Comparison of ENCODE assay signal across 8 cellular contexts in genomic region chr3:11060500-11061251, GRCh38.
DNase-seq lines count a peak whose midpoint lies in the region; ATAC-seq and TF ChIP-seq lines count a peak whose summit lies in the region.

No MANE protein-coding gene starts in this region.

- peaks cover 3 to 25% (median 13%) of the 10 kb centered on the region in 4 donors for H3K4me1 ChIP-seq in esophagus muscularis mucosa

- no peaks in the 10 kb centered on the region for H3K36me3 ChIP-seq in esophagus muscularis mucosa

- peaks cover 5% of the 10 kb centered on the region for H3K27me3 Mint-ChIP-seq in activated CD8-positive, alpha-beta T cell treated with anti-CD3 and anti-CD28 coated beads, Interleukin-2, amount 10 ng/mL, durations not matched to agents 7 days and 5 days (ENCODE audit: low read depth)
- peaks cover 27 to 39% of the 10 kb centered on the region in 2 donors for H3K27me3 Mint-ChIP-seq in stimulated activated naive B cell treated with anti-CD40 and anti-IgM and Interleukin-4, amounts not matched to agents 10 μg/mL and 1 μg/mL and 100 μg/mL, for 72 hours

- H3K9me3 ChIP-seq in esophagus muscularis mucosa = no peaks in the 10 kb centered on the region

- peaks cover 0 to 33% (median 0%) of the 10 kb centered on the region in 4 donors for H3K27me3 ChIP-seq in esophagus muscularis mucosa

- intact Hi-C loops in esophagus muscularis mucosa (cut with DNase I) = loop anchor here (2.0 to 5.0 kb wide), 3 partner anchors 37 to 276 kb away; no protein-coding TSS in a partner anchor

- TF ChIP-seq EP300 in esophagus muscularis mucosa (IDR thresholded peaks at IDR 0.05) = no peak

- TF ChIP-seq CTCF in GM13977 (IDR thresholded peaks at IDR 0.05; ENCODE audit: extremely low read depth, insufficient read depth, missing control alignments) (peak; percentile 78), esophagus muscularis mucosa (IDR thresholded peaks at IDR 0.05) (peak; percentile 85 to 94 (median 91))

- TF ChIP-seq POLR2A in esophagus muscularis mucosa (IDR thresholded peaks at IDR 0.05; ENCODE audit: low read depth) = no peak

- no peak overlapping the region for H3K27ac ChIP-seq in esophagus muscularis mucosa (replicated peaks in 1 of 4)

- DNase-seq in AG08395 (ENCODE audit: low spot score) (peak; percentile 74), GM13977 (ENCODE audit: low spot score) (peak; percentile 76), NCI-H524 (lab: John Stamatoyannopoulos, UW) (peak; percentile 65 to 77), esophagus muscularis mucosa (ENCODE audit: extremely low spot score) (no peak), mucosa of gallbladder (ENCODE audit: low spot score) (peak; percentile 36)
- peak; percentile 56 for DNase-seq in activated CD8-positive, alpha-beta T cell treated with anti-CD3 and anti-CD28 coated beads, Interleukin-2, amount 10 ng/mL, durations not matched to agents 7 days and 5 days
- DNase-seq in stimulated activated naive B cell treated with anti-CD40 and anti-IgM and Interleukin-4, amounts not matched to agents 10 μg/mL and 1 μg/mL and 100 μg/mL, for 72 hours = peak; percentile 39

- peak overlapping the region; percentile 30 to 48 (median 35) for H3K4me3 ChIP-seq in esophagus muscularis mucosa

- CTCF ChIA-PET in activated CD8-positive, alpha-beta T cell treated with anti-CD3 and anti-CD28 coated beads, Interleukin-2, amount 10 ng/mL, durations not matched to agents 7 days and 5 days (lab: Charles Lee) = interaction anchor here (0.7 to 2.3 kb wide), 33 partner anchors 10 to 776 kb away, joined by 3 to 25 read pairs (median 4); no protein-coding TSS in a partner anchor

- H3K36me3 Mint-ChIP-seq in activated CD8-positive, alpha-beta T cell treated with anti-CD3 and anti-CD28 coated beads, Interleukin-2, amount 10 ng/mL, durations not matched to agents 7 days and 5 days (ENCODE audit: low read depth) = no peaks in the 10 kb centered on the region
- no peaks in the 10 kb centered on the region for H3K36me3 Mint-ChIP-seq in stimulated activated naive B cell treated with anti-CD40 and anti-IgM and Interleukin-4, amounts not matched to agents 10 μg/mL and 1 μg/mL and 100 μg/mL, for 72 hours

- no peak overlapping the region for H3K27ac Mint-ChIP-seq in activated CD8-positive, alpha-beta T cell treated with anti-CD3 and anti-CD28 coated beads, Interleukin-2, amount 10 ng/mL, durations not matched to agents 7 days and 5 days
- H3K27ac Mint-ChIP-seq in stimulated activated naive B cell treated with anti-CD40 and anti-IgM and Interleukin-4, amounts not matched to agents 10 μg/mL and 1 μg/mL and 100 μg/mL, for 72 hours = no peak overlapping the region

- WGBS in esophagus muscularis mucosa = 22% methylated on average over 13 of the region's 35 CpGs

- POLR2A ChIA-PET in activated CD8-positive, alpha-beta T cell treated with anti-CD3 and anti-CD28 coated beads, Interleukin-2, amount 10 ng/mL, durations not matched to agents 7 days and 5 days (lab: Charles Lee) = no interaction called here

- peaks cover 6% of the 10 kb centered on the region for H3K9me3 Mint-ChIP-seq in activated CD8-positive, alpha-beta T cell treated with anti-CD3 and anti-CD28 coated beads, Interleukin-2, amount 10 ng/mL, durations not matched to agents 7 days and 5 days (ENCODE audit: insufficient read depth)
- peaks cover 5 to 7% of the 10 kb centered on the region in 2 donors for H3K9me3 Mint-ChIP-seq in stimulated activated naive B cell treated with anti-CD40 and anti-IgM and Interleukin-4, amounts not matched to agents 10 μg/mL and 1 μg/mL and 100 μg/mL, for 72 hours

- ATAC-seq in activated CD8-positive, alpha-beta T cell treated with anti-CD3 and anti-CD28 coated beads, Interleukin-2, amount 10 ng/mL, durations not matched to agents 7 days and 5 days = peak; percentile 78
- peak; percentile 80 to 81 for ATAC-seq in stimulated activated naive B cell treated with anti-CD40 and anti-IgM and Interleukin-4, amounts not matched to agents 10 μg/mL and 1 μg/mL and 100 μg/mL, for 72 hours (replicated peaks)
- no peak for ATAC-seq in GM21723 (IDR thresholded peaks at IDR 0.05; ENCODE audit: unreplicated experiment)

- no peak overlapping the region for H3K4me3 Mint-ChIP-seq in activated CD8-positive, alpha-beta T cell treated with anti-CD3 and anti-CD28 coated beads, Interleukin-2, amount 10 ng/mL, durations not matched to agents 7 days and 5 days
- H3K4me3 Mint-ChIP-seq in stimulated activated naive B cell treated with anti-CD40 and anti-IgM and Interleukin-4, amounts not matched to agents 10 μg/mL and 1 μg/mL and 100 μg/mL, for 72 hours = no peak overlapping the region

- no peaks in the 10 kb centered on the region for H3K4me1 Mint-ChIP-seq in activated CD8-positive, alpha-beta T cell treated with anti-CD3 and anti-CD28 coated beads, Interleukin-2, amount 10 ng/mL, durations not matched to agents 7 days and 5 days (ENCODE audit: low read depth)
- H3K4me1 Mint-ChIP-seq in stimulated activated naive B cell treated with anti-CD40 and anti-IgM and Interleukin-4, amounts not matched to agents 10 μg/mL and 1 μg/mL and 100 μg/mL, for 72 hours = no peaks in the 10 kb centered on the region

- in situ Hi-C loops in GM13977 (cut with MboI; ENCODE audit: low pct_unique_long_range_greater_than_20kb, low sequenced_read_pairs, unreplicated experiment) = no loop called here
